In genomic region chr14:22737052-22737451, GRCh38 we compare ENCODE assay signal across 1 cellular context.
TF ChIP-seq lines count a peak whose summit lies in the region.

No MANE protein-coding gene starts in this region.

TF ChIP-seq in GM12878, 131 proteins besides CTCF, POLR2A, EP300 and RAD21 (continued from another document and continues in another):
- TF ChIP-seq ZNF687 (IDR thresholded peaks at IDR 0.05) (peak; percentile 37; the same call in 1 of the 2 replicates), RELA (IDR thresholded peaks at IDR 0.05; ENCODE audit: borderline replicate concordance, partially characterized antibody) (no peak), MTA2 (IDR thresholded peaks at IDR 0.05; ENCODE audit: low read depth) (no peak), ELK1 (IDR thresholded peaks at IDR 0.05; ENCODE audit: low read depth, low read length) (no peak), ATF2 (IDR thresholded peaks at IDR 0.05; ENCODE audit: low read length) (no peak), IRF4 (IDR thresholded peaks at IDR 0.05; ENCODE audit: low read depth, low read length) (peak; percentile 87), KLF5 (IDR thresholded peaks at IDR 0.05; ENCODE audit: partially characterized antibody) (no peak), RFX5 (IDR thresholded peaks at IDR 0.05; ENCODE audit: low read depth, low read length) (no peak), YY1 (IDR thresholded peaks at IDR 0.05; ENCODE audit: low read depth, low read length) (peak; percentile 98), IKZF2 (IDR thresholded peaks at IDR 0.05) (peak; percentile 14 to 45; a peak in 2 of 4 replicates), ZNF24 (IDR thresholded peaks at IDR 0.05) (0 out of 2 replicates have a peak, but pooled peaks have one; percentile 8), TCF7 (IDR thresholded peaks at IDR 0.05; ENCODE audit: borderline replicate concordance) (no peak), JUND (IDR thresholded peaks at IDR 0.05; ENCODE audit: low read depth, low read length) (no peak), TARDBP (IDR thresholded peaks at IDR 0.05; ENCODE audit: borderline replicate concordance) (no peak), ATF7 (IDR thresholded peaks at IDR 0.05; ENCODE audit: low read depth) (0 out of 2 replicates have a peak, but pooled peaks have one; percentile 12), CEBPB (IDR thresholded peaks at IDR 0.05; ENCODE audit: borderline replicate concordance in 1 of 2, low read depth in 2 of 2, low read length in 2 of 2) (no peak), RB1 (IDR thresholded peaks at IDR 0.05; ENCODE audit: borderline replicate concordance) (no peak), DPF2 (IDR thresholded peaks at IDR 0.05) (peak; percentile 47; the same call in 1 of the 2 replicates), EED (IDR thresholded peaks at IDR 0.05; ENCODE audit: low read depth) (peak; percentile 68; the same call in 1 of the 2 replicates), STAT1 (conservative IDR thresholded peaks at IDR 0.05) (no peak), EZH2 (IDR thresholded peaks at IDR 0.05; ENCODE audit: borderline replicate concordance, control insufficient read depth, low read depth, low read length) (no peak), RUNX3 (IDR thresholded peaks at IDR 0.05; ENCODE audit: low read length) (peak; percentile 52), SKIL (IDR thresholded peaks at IDR 0.05; ENCODE audit: low read depth, poor library complexity, severe bottlenecking) (no peak), RELB (IDR thresholded peaks at IDR 0.05; ENCODE audit: low read depth) (no peak), ZNF592 (IDR thresholded peaks at IDR 0.05) (0 out of 2 replicates have a peak, but pooled peaks have one; percentile 22), LARP7 (IDR thresholded peaks at IDR 0.05) (no peak), SREBF1 (IDR thresholded peaks at IDR 0.05; ENCODE audit: low read length) (no peak)
- TF ChIP-seq, protein P1, sequence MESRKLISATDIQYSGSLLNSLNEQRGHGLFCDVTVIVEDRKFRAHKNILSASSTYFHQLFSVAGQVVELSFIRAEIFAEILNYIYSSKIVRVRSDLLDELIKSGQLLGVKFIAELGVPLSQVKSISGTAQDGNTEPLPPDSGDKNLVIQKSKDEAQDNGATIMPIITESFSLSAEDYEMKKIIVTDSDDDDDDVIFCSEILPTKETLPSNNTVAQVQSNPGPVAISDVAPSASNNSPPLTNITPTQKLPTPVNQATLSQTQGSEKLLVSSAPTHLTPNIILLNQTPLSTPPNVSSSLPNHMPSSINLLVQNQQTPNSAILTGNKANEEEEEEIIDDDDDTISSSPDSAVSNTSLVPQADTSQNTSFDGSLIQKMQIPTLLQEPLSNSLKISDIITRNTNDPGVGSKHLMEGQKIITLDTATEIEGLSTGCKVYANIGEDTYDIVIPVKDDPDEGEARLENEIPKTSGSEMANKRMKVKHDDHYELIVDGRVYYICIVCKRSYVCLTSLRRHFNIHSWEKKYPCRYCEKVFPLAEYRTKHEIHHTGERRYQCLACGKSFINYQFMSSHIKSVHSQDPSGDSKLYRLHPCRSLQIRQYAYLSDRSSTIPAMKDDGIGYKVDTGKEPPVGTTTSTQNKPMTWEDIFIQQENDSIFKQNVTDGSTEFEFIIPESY (IDR thresholded peaks at IDR 0.05): no peak
- TF ChIP-seq, protein P2, sequence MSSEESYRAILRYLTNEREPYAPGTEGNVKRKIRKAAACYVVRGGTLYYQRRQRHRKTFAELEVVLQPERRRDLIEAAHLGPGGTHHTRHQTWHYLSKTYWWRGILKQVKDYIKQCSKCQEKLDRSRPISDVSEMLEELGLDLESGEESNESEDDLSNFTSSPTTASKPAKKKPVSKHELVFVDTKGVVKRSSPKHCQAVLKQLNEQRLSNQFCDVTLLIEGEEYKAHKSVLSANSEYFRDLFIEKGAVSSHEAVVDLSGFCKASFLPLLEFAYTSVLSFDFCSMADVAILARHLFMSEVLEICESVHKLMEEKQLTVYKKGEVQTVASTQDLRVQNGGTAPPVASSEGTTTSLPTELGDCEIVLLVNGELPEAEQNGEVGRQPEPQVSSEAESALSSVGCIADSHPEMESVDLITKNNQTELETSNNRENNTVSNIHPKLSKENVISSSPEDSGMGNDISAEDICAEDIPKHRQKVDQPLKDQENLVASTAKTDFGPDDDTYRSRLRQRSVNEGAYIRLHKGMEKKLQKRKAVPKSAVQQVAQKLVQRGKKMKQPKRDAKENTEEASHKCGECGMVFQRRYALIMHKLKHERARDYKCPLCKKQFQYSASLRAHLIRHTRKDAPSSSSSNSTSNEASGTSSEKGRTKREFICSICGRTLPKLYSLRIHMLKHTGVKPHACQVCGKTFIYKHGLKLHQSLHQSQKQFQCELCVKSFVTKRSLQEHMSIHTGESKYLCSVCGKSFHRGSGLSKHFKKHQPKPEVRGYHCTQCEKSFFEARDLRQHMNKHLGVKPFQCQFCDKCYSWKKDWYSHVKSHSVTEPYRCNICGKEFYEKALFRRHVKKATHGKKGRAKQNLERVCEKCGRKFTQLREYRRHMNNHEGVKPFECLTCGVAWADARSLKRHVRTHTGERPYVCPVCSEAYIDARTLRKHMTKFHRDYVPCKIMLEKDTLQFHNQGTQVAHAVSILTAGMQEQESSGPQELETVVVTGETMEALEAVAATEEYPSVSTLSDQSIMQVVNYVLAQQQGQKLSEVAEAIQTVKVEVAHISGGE (CRISPR knock-in tag; IDR thresholded peaks at IDR 0.05): no peak
- TF ChIP-seq, protein P3, sequence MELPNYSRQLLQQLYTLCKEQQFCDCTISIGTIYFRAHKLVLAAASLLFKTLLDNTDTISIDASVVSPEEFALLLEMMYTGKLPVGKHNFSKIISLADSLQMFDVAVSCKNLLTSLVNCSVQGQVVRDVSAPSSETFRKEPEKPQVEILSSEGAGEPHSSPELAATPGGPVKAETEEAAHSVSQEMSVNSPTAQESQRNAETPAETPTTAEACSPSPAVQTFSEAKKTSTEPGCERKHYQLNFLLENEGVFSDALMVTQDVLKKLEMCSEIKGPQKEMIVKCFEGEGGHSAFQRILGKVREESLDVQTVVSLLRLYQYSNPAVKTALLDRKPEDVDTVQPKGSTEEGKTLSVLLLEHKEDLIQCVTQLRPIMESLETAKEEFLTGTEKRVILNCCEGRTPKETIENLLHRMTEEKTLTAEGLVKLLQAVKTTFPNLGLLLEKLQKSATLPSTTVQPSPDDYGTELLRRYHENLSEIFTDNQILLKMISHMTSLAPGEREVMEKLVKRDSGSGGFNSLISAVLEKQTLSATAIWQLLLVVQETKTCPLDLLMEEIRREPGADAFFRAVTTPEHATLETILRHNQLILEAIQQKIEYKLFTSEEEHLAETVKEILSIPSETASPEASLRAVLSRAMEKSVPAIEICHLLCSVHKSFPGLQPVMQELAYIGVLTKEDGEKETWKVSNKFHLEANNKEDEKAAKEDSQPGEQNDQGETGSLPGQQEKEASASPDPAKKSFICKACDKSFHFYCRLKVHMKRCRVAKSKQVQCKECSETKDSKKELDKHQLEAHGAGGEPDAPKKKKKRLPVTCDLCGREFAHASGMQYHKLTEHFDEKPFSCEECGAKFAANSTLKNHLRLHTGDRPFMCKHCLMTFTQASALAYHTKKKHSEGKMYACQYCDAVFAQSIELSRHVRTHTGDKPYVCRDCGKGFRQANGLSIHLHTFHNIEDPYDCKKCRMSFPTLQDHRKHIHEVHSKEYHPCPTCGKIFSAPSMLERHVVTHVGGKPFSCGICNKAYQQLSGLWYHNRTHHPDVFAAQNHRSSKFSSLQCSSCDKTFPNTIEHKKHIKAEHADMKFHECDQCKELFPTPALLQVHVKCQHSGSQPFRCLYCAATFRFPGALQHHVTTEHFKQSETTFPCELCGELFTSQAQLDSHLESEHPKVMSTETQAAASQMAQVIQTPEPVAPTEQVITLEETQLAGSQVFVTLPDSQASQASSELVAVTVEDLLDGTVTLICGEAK (IDR thresholded peaks at IDR 0.05; ENCODE audit: borderline replicate concordance): no peak
